Comparison of ENCODE assay signal across 9 cellular contexts in genomic region chr9:79883073-79883645, GRCh38.
DNase-seq lines count a peak whose midpoint lies in the region; ATAC-seq and TF ChIP-seq lines count a peak whose summit lies in the region.
"Had no signal": no experiment of that assay in that cellular context is flagged by ENCODE, and none has a peak within 500 bp of the region (broad histone marks: within the 10 kb centered on the region; RNA-seq: fewer than 3 reads in every experiment).

No MANE protein-coding gene starts in this region.

- CTCF ChIA-PET in mammary epithelial cell (lab: Charles Lee; ENCODE audit: low non-redundant PET) = no interaction called here

- no peaks in the 10 kb centered on the region for H3K79me2 ChIP-seq in mammary epithelial cell (ENCODE audit: insufficient read depth, low read length)

- in situ Hi-C loops in mammary epithelial cell (cut with MboI; ENCODE audit: low sequenced_read_pairs in 2 of 2) = no loop called here

- no peaks in the 10 kb centered on the region for H3K36me3 ChIP-seq in mammary epithelial cell (ENCODE audit: insufficient read depth, low read length)
- no peaks in the 10 kb centered on the region for H3K36me3 ChIP-seq in esophagus muscularis mucosa

- peak; percentile 13 for DNase-seq in NK-92 treated with Interleukin-12 subunit alpha and Interleukin-12 subunit beta, amount 100 ng/mL, for 24 hours (lab: John Stamatoyannopoulos, UW)
- no peak for DNase-seq in NK-92 (lab: John Stamatoyannopoulos, UW; ENCODE audit: unreplicated experiment)
- peak; percentile 6 for DNase-seq in T follicular helper cell (ENCODE audit: low read depth)
- peak; percentile 62 for DNase-seq in stimulated activated naive CD8-positive, alpha-beta T cell treated with anti-CD3 and anti-CD28 coated beads, Interleukin-15, Interleukin-2, amounts not matched to agents 100 U/mL and 50 U/mL, for 24 hours
- DNase-seq in NCI-H2227 treated with DMSO at 0.1 percent for 48 hours (lab: John Stamatoyannopoulos, UW) = no peak
- no peak for DNase-seq in mammary epithelial cell
- no peak for DNase-seq in esophagus muscularis mucosa (ENCODE audit: extremely low spot score)

- H3K27ac Mint-ChIP-seq in activated naive CD8-positive, alpha-beta T cell = peak overlapping the region; percentile 16

- peaks cover 62% of the 10 kb centered on the region for H3K4me1 Mint-ChIP-seq in activated naive CD8-positive, alpha-beta T cell (ENCODE audit: low read depth)

- no TSS peak for BruUV-seq in mammary epithelial cell (replicated peaks; lab: Mats Ljungman, UMichigan)

- no peak overlapping the region for H3K4me2 ChIP-seq in mammary epithelial cell (ENCODE audit: insufficient read depth, low read depth, low read length)

- ATAC-seq in stimulated activated naive CD8-positive, alpha-beta T cell treated with anti-CD3 and anti-CD28 coated beads, Interleukin-15, Interleukin-2, amounts not matched to agents 100 U/mL and 50 U/mL, for 24 hours = peak; percentile 90

- no peaks in the 10 kb centered on the region for H3K27me3 ChIP-seq in mammary epithelial cell (ENCODE audit: insufficient read depth, low read length)
- no peaks in the 10 kb centered on the region for H3K27me3 ChIP-seq in esophagus muscularis mucosa

- no peak overlapping the region for H3K27ac ChIP-seq in mammary epithelial cell (ENCODE audit: insufficient read depth, low read depth, low read length)
- H3K27ac ChIP-seq in esophagus muscularis mucosa (replicated peaks in 1 of 4) = no peak overlapping the region
- H3K27ac ChIP-seq: 22Rv1 had no signal

- no peak for TF ChIP-seq EP300 in esophagus muscularis mucosa (IDR thresholded peaks at IDR 0.05)

- no peak overlapping the region for H2AFZ ChIP-seq in mammary epithelial cell (ENCODE audit: low read depth, low read length)

- H4K20me1 ChIP-seq in mammary epithelial cell (ENCODE audit: insufficient read depth, low read length) = no peaks in the 10 kb centered on the region

- H3K9me3 Mint-ChIP-seq in activated naive CD8-positive, alpha-beta T cell (ENCODE audit: low read depth) = no peaks in the 10 kb centered on the region

- H3K4me3 ChIP-seq in mammary epithelial cell (replicated peaks in 1 of 3; ENCODE audit: insufficient read depth in 1 of 3, low read depth in 2 of 3, low read length in 3 of 3) = no peak overlapping the region
- no peak overlapping the region for H3K4me3 ChIP-seq in esophagus muscularis mucosa

- H3K27me3 Mint-ChIP-seq in activated naive CD8-positive, alpha-beta T cell = no peaks in the 10 kb centered on the region

- H3K36me3 Mint-ChIP-seq in activated naive CD8-positive, alpha-beta T cell = no peaks in the 10 kb centered on the region

- H3K4me1 ChIP-seq in mammary epithelial cell (ENCODE audit: insufficient read depth, low read length) (no peaks in the 10 kb centered on the region), esophagus muscularis mucosa (no peaks in the 10 kb centered on the region)

- TF ChIP-seq POLR2A in esophagus muscularis mucosa (IDR thresholded peaks at IDR 0.05; ENCODE audit: low read depth) = no peak

- dilution Hi-C loops in mammary epithelial cell (cut with HindIII; ENCODE audit: low sequenced_read_pairs) = no loop called here

- TF ChIP-seq CTCF in mammary epithelial cell (conservative IDR thresholded peaks at IDR 0.05 in 1 of 2, IDR thresholded peaks at IDR 0.05 in 1 of 2; ENCODE audit: extremely low read depth in 1 of 2, insufficient read depth in 1 of 2, low read depth in 1 of 2, low read length in 2 of 2) (no peak), esophagus muscularis mucosa (IDR thresholded peaks at IDR 0.05) (no peak)

- H3K9me3 ChIP-seq in mammary epithelial cell (replicated peaks; ENCODE audit: insufficient read depth, low read length) = no peaks in the 10 kb centered on the region
- H3K9me3 ChIP-seq in esophagus muscularis mucosa = no peaks in the 10 kb centered on the region

- peak overlapping the region; percentile 69 for H3K4me3 Mint-ChIP-seq in activated naive CD8-positive, alpha-beta T cell

- WGBS in mammary epithelial cell (ENCODE audit: low coverage, missing lambda C conversion rate) = 78% methylated on average over 1 of the region's 3 CpGs
- 83% methylated on average over 3 of the region's 3 CpGs for WGBS in esophagus muscularis mucosa

- intact Hi-C loops in mammary epithelial cell (cut with micrococcal nuclease) (no loop called here), esophagus muscularis mucosa (cut with DNase I) (no loop called here)

- H3K9ac ChIP-seq in mammary epithelial cell (ENCODE audit: insufficient read depth, low read length) = no peak overlapping the region

Comparison
In these comparisons a context has a peak if more than half of its experiments do, and no peak if none do; other contexts are left out.
1. DNase-seq: peak in NK-92 treated with Interleukin-12 subunit alpha and Interleukin-12 subunit beta, amount 100 ng/mL, for 24 hours (single experiment), T follicular helper cell (single experiment) and stimulated activated naive CD8-positive, alpha-beta T cell treated with anti-CD3 and anti-CD28 coated beads, Interleukin-15, Interleukin-2, amounts not matched to agents 100 U/mL and 50 U/mL, for 24 hours (single experiment); none in NK-92 (single experiment), NCI-H2227 treated with DMSO at 0.1 percent for 48 hours (single experiment), mammary epithelial cell (single experiment) and esophagus muscularis mucosa (single experiment).